Comparison of ENCODE assay signal across 8 cellular contexts in the genomic region with DNA sequence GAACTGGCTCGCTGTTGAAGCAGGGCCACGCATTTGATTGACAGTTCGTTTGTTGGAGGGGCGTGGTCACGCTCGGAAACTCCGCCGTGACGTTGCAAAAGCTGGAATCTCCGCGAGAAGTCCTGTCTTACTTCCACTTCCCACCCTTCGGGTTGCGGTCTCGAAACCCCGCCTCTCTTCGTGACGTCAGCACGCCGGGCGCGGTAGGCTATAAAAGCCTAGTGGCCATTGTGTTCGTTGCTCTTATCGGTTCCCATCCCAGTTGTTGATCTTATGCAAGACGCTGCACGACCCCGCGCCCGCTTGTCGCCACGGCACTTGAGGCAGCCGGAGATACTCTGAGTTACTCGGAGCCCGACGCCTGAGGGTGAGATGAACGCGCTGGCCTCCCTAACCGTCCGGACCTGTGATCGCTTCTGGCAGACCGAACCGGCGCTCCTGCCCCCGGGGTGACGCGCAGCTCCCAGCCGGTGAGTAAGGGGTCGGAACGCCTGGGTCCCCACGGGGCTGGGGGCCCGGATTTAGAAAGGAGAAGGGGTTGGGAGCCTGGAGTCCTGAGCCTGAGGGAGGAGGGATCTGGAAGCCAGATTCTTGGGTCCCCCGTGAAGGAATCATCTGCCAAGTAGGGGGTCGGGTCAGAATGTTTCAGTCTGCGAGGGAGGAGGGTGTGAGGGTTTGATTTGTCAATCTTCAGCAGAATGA. TPM values are rescaled to one million over a fixed set of nuclear protein-coding genes. Genes with fewer than 3 reads are reported as not detected.
DNase-seq lines count a peak whose midpoint lies in the region; ATAC-seq and TF ChIP-seq lines count a peak whose summit lies in the region.

A gene (plus strand): TSS at position 240 of the 702 bp plus-strand sequence. CDS start 813 bp downstream, outside the sequence.

- intact Hi-C loops in left cardiac atrium (cut with DNase I) (loop anchor here in 1 of 2 donors (10.0 kb wide), 1 partner anchor 92 kb away; a partner anchor contains a TSS), posterior cingulate gyrus (cut with DNase I) (no loop called here)

- H3K4me1 Mint-ChIP-seq in type B pancreatic cell (ENCODE audit: unreplicated experiment), result peaks cover 51% of the 10 kb centered on the region

- no peaks in the 10 kb centered on the region for H3K9me3 Mint-ChIP-seq in type B pancreatic cell

- peak; percentile 35 for TF ChIP-seq CTCF in type B pancreatic cell (conservative IDR thresholded peaks at IDR 0.05)

- H3K36me3 Mint-ChIP-seq in type B pancreatic cell, result peaks cover 30% of the 10 kb centered on the region

- H3K4me3 Mint-ChIP-seq in type B pancreatic cell, result peak within 1 kb of the TSS; percentile 99

- DNase-seq in GF-D8 (lab: John Stamatoyannopoulos, UW) (peak; percentile 92), NCI-H187 treated with DMSO at 0.1 percent for 48 hours (lab: John Stamatoyannopoulos, UW) (peak; percentile 95), T-helper 2 cell (peak; percentile 90 to 99 (median 97)), amygdala (lab: John Stamatoyannopoulos, UW) (peak; percentile 62 to 99 (median 95)), left cardiac atrium (peak; percentile 97), posterior cingulate gyrus (peak; percentile 96 to 100 (median 99)), type B pancreatic cell (ENCODE audit: extremely low spot score, unreplicated experiment) (peak; percentile 99)

- peaks cover 4% of the 10 kb centered on the region for H3K27me3 Mint-ChIP-seq in type B pancreatic cell

- ATAC-seq in HG02642 (IDR thresholded peaks at IDR 0.05; ENCODE audit: poor library complexity, unreplicated experiment), result peak; percentile 55
- peak; percentile 71 to 77 for ATAC-seq in left cardiac atrium

- H3K27ac Mint-ChIP-seq in type B pancreatic cell, result peak within 1 kb of the TSS; percentile 100

RNA-seq across cellular contexts. Expression of the gene that starts here (rescaled TPM):
- total RNA-seq in left cardiac atrium (10 to 100 TPM; 67.2 to 78.6 TPM), type B pancreatic cell (ENCODE audit: low replicate concordance) (57.5 and 161 TPM in 2 replicates)

Comparison
In these comparisons a context has a peak if more than half of its experiments do, and no peak if none do; other contexts are left out.
1. Peak in every context shown above with its lines: DNase-seq and ATAC-seq.